Comparison of ENCODE assay signal across 8 cellular contexts in genomic region chr4:56467284-56468096, GRCh38. TPM values are rescaled to one million over a fixed set of nuclear protein-coding genes. Genes with fewer than 3 reads are reported as not detected.
DNase-seq lines count a peak whose midpoint lies in the region; ATAC-seq and TF ChIP-seq lines count a peak whose summit lies in the region.

Gene SRP72, plus strand, starts transcription at chr4:56467617. Its CDS starts 19 bp downstream, at chr4:56467636.

- WGBS in thymus = under 1% methylated on average over 62 of the region's 62 CpGs

- H3K9me3 ChIP-seq in thymus (ENCODE audit: control insufficient read depth) = no peaks in the 10 kb centered on the region

- H3K4me3 Mint-ChIP-seq in activated naive CD8-positive, alpha-beta T cell treated with anti-CD3 and anti-CD28 coated beads for 36 hours = peak within 1 kb of the TSS; percentile 96
- H3K4me3 Mint-ChIP-seq in glutamatergic neuron (ENCODE audit: unreplicated experiment) (peak within 1 kb of the TSS; percentile 94), osteocyte (ENCODE audit: unreplicated experiment) (peak within 1 kb of the TSS; percentile 93)

- no peaks in the 10 kb centered on the region for H3K27me3 ChIP-seq in thymus (ENCODE audit: control insufficient read depth, insufficient read depth)

- peaks cover 32% of the 10 kb centered on the region for H3K36me3 Mint-ChIP-seq in activated naive CD8-positive, alpha-beta T cell treated with anti-CD3 and anti-CD28 coated beads for 36 hours
- no peaks in the 10 kb centered on the region for H3K36me3 Mint-ChIP-seq in glutamatergic neuron (ENCODE audit: unreplicated experiment)
- peaks cover 14% of the 10 kb centered on the region for H3K36me3 Mint-ChIP-seq in osteocyte (ENCODE audit: unreplicated experiment)

- H3K9me3 Mint-ChIP-seq in activated naive CD8-positive, alpha-beta T cell treated with anti-CD3 and anti-CD28 coated beads for 36 hours = no peaks in the 10 kb centered on the region
- peaks cover 4% of the 10 kb centered on the region for H3K9me3 Mint-ChIP-seq in glutamatergic neuron (ENCODE audit: unreplicated experiment)
- no peaks in the 10 kb centered on the region for H3K9me3 Mint-ChIP-seq in osteocyte (ENCODE audit: unreplicated experiment)

- H3K27ac Mint-ChIP-seq in activated naive CD8-positive, alpha-beta T cell treated with anti-CD3 and anti-CD28 coated beads for 36 hours = peak within 1 kb of the TSS; percentile 98
- H3K27ac Mint-ChIP-seq in glutamatergic neuron (ENCODE audit: unreplicated experiment) = peak within 1 kb of the TSS; percentile 98
- H3K27ac Mint-ChIP-seq in osteocyte (ENCODE audit: unreplicated experiment) = peak within 1 kb of the TSS; percentile 98

- DNase-seq in NCI-H1092 (lab: John Stamatoyannopoulos, UW) (peak; percentile 74), SKM-1 treated with dmso at 0.1 percent for 144 hours (lab: John Stamatoyannopoulos, UW; ENCODE audit: unreplicated experiment) (peak; percentile 79), glutamatergic neuron (peak; percentile 90), osteocyte (ENCODE audit: extremely low spot score, unreplicated experiment) (peak; percentile 93)
- DNase-seq in activated naive CD8-positive, alpha-beta T cell treated with anti-CD3 and anti-CD28 coated beads for 36 hours = peak; percentile 89

- peaks cover 18% of the 10 kb centered on the region for H3K4me1 ChIP-seq in thymus (ENCODE audit: control insufficient read depth, insufficient read depth, low read length)

- no peaks in the 10 kb centered on the region for H3K27me3 Mint-ChIP-seq in activated naive CD8-positive, alpha-beta T cell treated with anti-CD3 and anti-CD28 coated beads for 36 hours
- H3K27me3 Mint-ChIP-seq in glutamatergic neuron (ENCODE audit: unreplicated experiment) (peaks cover 6% of the 10 kb centered on the region), osteocyte (ENCODE audit: unreplicated experiment) (no peaks in the 10 kb centered on the region)

- peak; percentile 94 for ATAC-seq in HG02588 (IDR thresholded peaks at IDR 0.05; ENCODE audit: unreplicated experiment)

- no peak for TF ChIP-seq CTCF in glutamatergic neuron (IDR thresholded peaks at IDR 0.05; ENCODE audit: partially characterized antibody, unreplicated experiment)
- no peak for TF ChIP-seq CTCF in osteocyte (IDR thresholded peaks at IDR 0.05)

- H3K36me3 ChIP-seq in thymus (ENCODE audit: control insufficient read depth, insufficient read depth) = peaks cover 12% of the 10 kb centered on the region

- peak within 1 kb of the TSS; percentile 95 for H3K27ac ChIP-seq in thymus (ENCODE audit: low read depth)

- H3K4me3 ChIP-seq in GM08714 (ENCODE audit: low read length) = peak within 1 kb of the TSS; percentile 98
- H3K4me3 ChIP-seq in thymus (ENCODE audit: low read length) = peak within 1 kb of the TSS; percentile 80

- peaks cover 43% of the 10 kb centered on the region for H3K4me1 Mint-ChIP-seq in activated naive CD8-positive, alpha-beta T cell treated with anti-CD3 and anti-CD28 coated beads for 36 hours
- H3K4me1 Mint-ChIP-seq in glutamatergic neuron (ENCODE audit: low read depth, unreplicated experiment) (peaks cover 15% of the 10 kb centered on the region), osteocyte (ENCODE audit: unreplicated experiment) (peaks cover 45% of the 10 kb centered on the region)

RNA-seq across cellular contexts. Expression of gene SRP72, which starts in this region (rescaled TPM):
- 100 to 1,000 TPM; 209 to 211 TPM for total RNA-seq in activated naive CD8-positive, alpha-beta T cell treated with anti-CD3 and anti-CD28 coated beads for 36 hours
- 102 TPM for total RNA-seq in glutamatergic neuron (ENCODE audit: unreplicated experiment)
- 116 and 124 TPM in 2 replicates for total RNA-seq in osteocyte
- 47.8 TPM for polyA plus RNA-seq in thymus

Comparison
In these comparisons a context has a peak if more than half of its experiments do, and no peak if none do; other contexts are left out.
1. Peak in every context shown above with its lines: DNase-seq, ATAC-seq, H3K4me3 ChIP-seq and H3K27ac ChIP-seq.